Comparison of ENCODE assay signal across 8 cellular contexts in the genomic region with DNA sequence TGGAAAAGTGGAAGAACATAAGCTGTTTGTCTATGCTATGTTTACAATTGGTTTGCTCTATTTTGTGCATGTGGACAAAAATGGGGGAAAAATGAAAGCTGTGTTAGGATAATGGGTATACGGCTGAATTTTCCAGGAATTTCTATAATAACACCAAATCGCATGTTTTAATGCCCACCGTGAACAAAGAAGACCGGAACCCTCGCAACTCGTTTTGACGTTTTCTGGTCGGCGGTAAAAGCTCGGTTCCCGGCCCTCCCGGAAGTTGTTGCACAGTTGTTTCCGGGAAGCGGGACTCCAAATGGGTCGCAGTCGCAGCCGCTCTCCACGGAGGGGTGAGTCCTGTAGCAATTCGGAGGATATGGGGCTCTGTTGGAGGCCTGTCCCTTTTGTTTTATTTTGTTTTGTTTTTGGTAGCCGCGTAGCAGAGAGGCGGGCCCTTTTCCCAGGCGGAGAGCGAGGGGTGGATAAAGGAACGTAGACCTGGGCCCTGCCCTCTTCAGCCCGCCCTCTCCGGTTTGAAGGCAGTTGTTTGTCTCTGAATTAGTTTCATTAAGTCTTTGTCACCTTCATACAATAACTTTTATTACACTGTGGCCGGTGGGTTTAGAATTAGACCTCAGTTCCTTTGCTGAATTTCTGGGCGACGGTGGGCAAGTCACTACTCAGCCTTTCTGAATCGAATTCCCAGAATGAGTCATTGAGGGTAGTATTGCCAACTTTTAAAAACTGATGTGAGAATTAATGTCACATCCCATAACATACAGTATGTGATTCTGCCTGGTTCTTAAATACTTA. TPM values are rescaled to one million over a fixed set of nuclear protein-coding genes. Genes with fewer than 3 reads are reported as not detected.
DNase-seq lines count a peak whose midpoint lies in the region; ATAC-seq and TF ChIP-seq lines count a peak whose summit lies in the region.

A gene with protein sequence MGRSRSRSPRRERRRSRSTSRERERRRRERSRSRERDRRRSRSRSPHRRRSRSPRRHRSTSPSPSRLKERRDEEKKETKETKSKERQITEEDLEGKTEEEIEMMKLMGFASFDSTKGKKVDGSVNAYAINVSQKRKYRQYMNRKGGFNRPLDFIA (plus strand): TSS at position 273 of the 798 bp plus-strand sequence. CDS start 29 bp downstream, at position 302.

- no peaks in the 10 kb centered on the region for H3K9me2 ChIP-seq in Karpas-422 (replicated peaks; ENCODE audit: insufficient read depth, low read length)

- no peak for TF ChIP-seq CTCF in fibroblast of mammary gland (conservative IDR thresholded peaks at IDR 0.05; ENCODE audit: control insufficient read depth, insufficient read depth, low read depth, low read length)

- CTCF ChIA-PET in naive thymus-derived CD4-positive, alpha-beta T cell (lab: Charles Lee): interaction anchor here (0.7 kb wide), 1 partner anchor 263 kb away, joined by 3 read pairs; no protein-coding TSS in a partner anchor

- peak within 1 kb of the TSS; percentile 78 for H2AFZ ChIP-seq in Karpas-422 (ENCODE audit: low read length)

- no peaks in the 10 kb centered on the region for H3K27me3 Mint-ChIP-seq in activated T-helper 2 cell treated with anti-CD3 and anti-CD28 coated beads, Interferon-gamma antibody, Interleukin-2, Interleukin-4, amounts not matched to agents 10 μg/mL and 5 μg/mL and 100 μg/mL, durations not matched to agents 14 hours and 24 hours and 36 hours (ENCODE audit: low read depth)
- no peaks in the 10 kb centered on the region for H3K27me3 Mint-ChIP-seq in naive thymus-derived CD4-positive, alpha-beta T cell
- H3K27me3 Mint-ChIP-seq in stimulated activated naive B cell treated with anti-CD40 and anti-IgM and Interleukin-4, amounts not matched to agents 10 μg/mL and 1 μg/mL and 100 μg/mL, for 72 hours: no peaks in the 10 kb centered on the region

- peaks cover 7% of the 10 kb centered on the region; the same call in 1 of the 2 replicates for H4K20me1 ChIP-seq in Karpas-422 (ENCODE audit: insufficient read depth, low read depth, low read length)

- no peaks in the 10 kb centered on the region for H3K27me3 ChIP-seq in Karpas-422 (ENCODE audit: low read length)
- no peaks in the 10 kb centered on the region for H3K27me3 ChIP-seq in naive thymus-derived CD4-positive, alpha-beta T cell (ENCODE audit: control insufficient read depth in 2 of 2, insufficient read depth in 2 of 2, low read length in 2 of 2)

- POLR2A ChIA-PET in naive thymus-derived CD4-positive, alpha-beta T cell (lab: Charles Lee): interaction anchor here (0.6 to 3.0 kb wide), 16 partner anchors 8 to 457 kb away, joined by 3 to 32 read pairs (median 4); a partner anchor contains a TSS

- peak within 1 kb of the TSS; percentile 88 for H3K4me3 ChIP-seq in Karpas-422 (ENCODE audit: low read length)
- H3K4me3 ChIP-seq in fibroblast of mammary gland (ENCODE audit: control insufficient read depth, low read depth, low read length): peak within 1 kb of the TSS; percentile 85
- peak within 1 kb of the TSS; percentile 67 for H3K4me3 ChIP-seq in naive thymus-derived CD4-positive, alpha-beta T cell (ENCODE audit: low read length)

- peak within 1 kb of the TSS; percentile 76 for H3K9ac ChIP-seq in Karpas-422 (ENCODE audit: low read length)

- peaks cover 55% of the 10 kb centered on the region for H3K79me2 ChIP-seq in Karpas-422 (ENCODE audit: low read length)

- H3K9me3 ChIP-seq in Karpas-422 (ENCODE audit: low read length): peaks cover 4% of the 10 kb centered on the region; the same call in 1 of the 2 replicates
- no peaks in the 10 kb centered on the region for H3K9me3 ChIP-seq in naive thymus-derived CD4-positive, alpha-beta T cell (ENCODE audit: control insufficient read depth in 2 of 3, low read length in 3 of 3)

- H3K4me2 ChIP-seq in Karpas-422 (ENCODE audit: low read depth, low read length, poor library complexity, severe bottlenecking): peak within 1 kb of the TSS; percentile 86

- intact Hi-C loops in activated T-helper 2 cell treated with anti-CD3 and anti-CD28 coated beads, Interferon-gamma antibody, Interleukin-2, Interleukin-4, amounts not matched to agents 10 μg/mL and 5 μg/mL and 100 μg/mL, durations not matched to agents 14 hours and 24 hours and 36 hours (cut with micrococcal nuclease): loop anchor here (2.0 to 5.0 kb wide), 3 partner anchors 21 to 172 kb away; a partner anchor contains a TSS
- intact Hi-C loops in naive thymus-derived CD4-positive, alpha-beta T cell (cut with micrococcal nuclease): loop anchor here (1.0 to 5.0 kb wide), 8 partner anchors 8 to 1101 kb away; a partner anchor contains a TSS

- peaks cover 28% of the 10 kb centered on the region for H3K4me1 Mint-ChIP-seq in activated T-helper 2 cell treated with anti-CD3 and anti-CD28 coated beads, Interferon-gamma antibody, Interleukin-2, Interleukin-4, amounts not matched to agents 10 μg/mL and 5 μg/mL and 100 μg/mL, durations not matched to agents 14 hours and 24 hours and 36 hours (ENCODE audit: low read depth)
- peaks cover 12 to 55% (median 43%) of the 10 kb centered on the region in 7 donors for H3K4me1 Mint-ChIP-seq in naive thymus-derived CD4-positive, alpha-beta T cell
- peaks cover 18 to 24% of the 10 kb centered on the region in 2 donors for H3K4me1 Mint-ChIP-seq in stimulated activated naive B cell treated with anti-CD40 and anti-IgM and Interleukin-4, amounts not matched to agents 10 μg/mL and 1 μg/mL and 100 μg/mL, for 72 hours

- H3K36me3 ChIP-seq in Karpas-422 (ENCODE audit: insufficient read depth, low read length): peaks cover 30% of the 10 kb centered on the region
- H3K36me3 ChIP-seq in naive thymus-derived CD4-positive, alpha-beta T cell (ENCODE audit: control insufficient read depth in 2 of 3, insufficient read depth in 3 of 3, low read length in 3 of 3): peaks cover 8 to 37% (median 16%) of the 10 kb centered on the region in 3 experiments

- peaks cover 52% of the 10 kb centered on the region for H3K4me1 ChIP-seq in Karpas-422 (ENCODE audit: low read length)
- H3K4me1 ChIP-seq in naive thymus-derived CD4-positive, alpha-beta T cell (ENCODE audit: control insufficient read depth in 2 of 2, insufficient read depth in 2 of 2, low read length in 2 of 2): peaks cover 12 to 17% of the 10 kb centered on the region in 2 donors

- ATAC-seq in GM19467 (IDR thresholded peaks at IDR 0.05; ENCODE audit: unreplicated experiment): peak; percentile 62
- ATAC-seq in naive thymus-derived CD4-positive, alpha-beta T cell: peak; percentile 90
- ATAC-seq in stimulated activated naive B cell treated with anti-CD40 and anti-IgM and Interleukin-4, amounts not matched to agents 10 μg/mL and 1 μg/mL and 100 μg/mL, for 72 hours (replicated peaks): peak; percentile 91 to 93

- H3K9me3 Mint-ChIP-seq in activated T-helper 2 cell treated with anti-CD3 and anti-CD28 coated beads, Interferon-gamma antibody, Interleukin-2, Interleukin-4, amounts not matched to agents 10 μg/mL and 5 μg/mL and 100 μg/mL, durations not matched to agents 14 hours and 24 hours and 36 hours: no peaks in the 10 kb centered on the region
- peaks cover 0 to 7% (median 0%) of the 10 kb centered on the region in 11 donors for H3K9me3 Mint-ChIP-seq in naive thymus-derived CD4-positive, alpha-beta T cell
- peaks cover 0 to 2% of the 10 kb centered on the region in 2 donors for H3K9me3 Mint-ChIP-seq in stimulated activated naive B cell treated with anti-CD40 and anti-IgM and Interleukin-4, amounts not matched to agents 10 μg/mL and 1 μg/mL and 100 μg/mL, for 72 hours

- no peak within 1 kb of the TSS for H3K27ac ChIP-seq in Karpas-422 (ENCODE audit: low read length)
- peak within 1 kb of the TSS; percentile 91 for H3K27ac ChIP-seq in naive thymus-derived CD4-positive, alpha-beta T cell (ENCODE audit: low read depth, low read length)

- peak; percentile 80 for DNase-seq in CD1c-positive myeloid dendritic cell (ENCODE audit: extremely low spot score)
- peak; percentile 97 for DNase-seq in Karpas-422
- peak; percentile 70 for DNase-seq in SHP77 (lab: John Stamatoyannopoulos, UW)
- DNase-seq in activated T-helper 2 cell treated with anti-CD3 and anti-CD28 coated beads, Interferon-gamma antibody, Interleukin-2, Interleukin-4, amounts not matched to agents 10 μg/mL and 5 μg/mL and 100 μg/mL, durations not matched to agents 14 hours and 24 hours and 36 hours (ENCODE audit: low spot score): peak; percentile 72
- peak; percentile 85 for DNase-seq in fibroblast of mammary gland (ENCODE audit: low read depth)
- DNase-seq in naive thymus-derived CD4-positive, alpha-beta T cell: peak; percentile 62 to 84 (median 77)
- peak; percentile 74 for DNase-seq in stimulated activated naive B cell treated with anti-CD40 and anti-IgM and Interleukin-4, amounts not matched to agents 10 μg/mL and 1 μg/mL and 100 μg/mL, for 72 hours

- H3K36me3 Mint-ChIP-seq in activated T-helper 2 cell treated with anti-CD3 and anti-CD28 coated beads, Interferon-gamma antibody, Interleukin-2, Interleukin-4, amounts not matched to agents 10 μg/mL and 5 μg/mL and 100 μg/mL, durations not matched to agents 14 hours and 24 hours and 36 hours (ENCODE audit: low read depth): peaks cover 44% of the 10 kb centered on the region
- H3K36me3 Mint-ChIP-seq in naive thymus-derived CD4-positive, alpha-beta T cell: peaks cover 0 to 21% (median 13%) of the 10 kb centered on the region in 5 donors
- peaks cover 17 to 23% of the 10 kb centered on the region in 2 donors for H3K36me3 Mint-ChIP-seq in stimulated activated naive B cell treated with anti-CD40 and anti-IgM and Interleukin-4, amounts not matched to agents 10 μg/mL and 1 μg/mL and 100 μg/mL, for 72 hours

- H3K4me3 Mint-ChIP-seq in activated T-helper 2 cell treated with anti-CD3 and anti-CD28 coated beads, Interferon-gamma antibody, Interleukin-2, Interleukin-4, amounts not matched to agents 10 μg/mL and 5 μg/mL and 100 μg/mL, durations not matched to agents 14 hours and 24 hours and 36 hours (ENCODE audit: low read depth): peak within 1 kb of the TSS; percentile 98
- H3K4me3 Mint-ChIP-seq in naive thymus-derived CD4-positive, alpha-beta T cell: peak within 1 kb of the TSS; percentile 90 to 100 (median 99)
- peak within 1 kb of the TSS; percentile 97 to 99 for H3K4me3 Mint-ChIP-seq in stimulated activated naive B cell treated with anti-CD40 and anti-IgM and Interleukin-4, amounts not matched to agents 10 μg/mL and 1 μg/mL and 100 μg/mL, for 72 hours

- peak within 1 kb of the TSS; percentile 97 for H3K27ac Mint-ChIP-seq in activated T-helper 2 cell treated with anti-CD3 and anti-CD28 coated beads, Interferon-gamma antibody, Interleukin-2, Interleukin-4, amounts not matched to agents 10 μg/mL and 5 μg/mL and 100 μg/mL, durations not matched to agents 14 hours and 24 hours and 36 hours
- peak within 1 kb of the TSS; percentile 93 to 100 (median 99) for H3K27ac Mint-ChIP-seq in naive thymus-derived CD4-positive, alpha-beta T cell
- H3K27ac Mint-ChIP-seq in stimulated activated naive B cell treated with anti-CD40 and anti-IgM and Interleukin-4, amounts not matched to agents 10 μg/mL and 1 μg/mL and 100 μg/mL, for 72 hours: peak within 1 kb of the TSS; percentile 99

RNA-seq across cellular contexts. Expression of the gene that starts here (rescaled TPM):
- 80.0 and 87.6 TPM in 2 replicates for total RNA-seq in Karpas-422 (2014; rRNA removed; shearing (Covaris generic); ENCODE audit: low replicate concordance)
- 60.4 and 62.6 TPM in 2 replicates for total RNA-seq in activated T-helper 2 cell treated with anti-CD3 and anti-CD28 coated beads, Interferon-gamma antibody, Interleukin-2, Interleukin-4, amounts not matched to agents 10 μg/mL and 5 μg/mL and 100 μg/mL, durations not matched to agents 14 hours and 24 hours and 36 hours
- 10 to 100 TPM; 32.5 to 56.0 (median 51.5) TPM for total RNA-seq in naive thymus-derived CD4-positive, alpha-beta T cell
- 10 to 100 TPM; 56.2 to 58.4 TPM for polyA plus RNA-seq in naive thymus-derived CD4-positive, alpha-beta T cell
